Comparison of ENCODE assay signal across 8 cellular contexts in genomic region chr7:68321076-68321639, GRCh38.
A peak's percentile ranks its signal among the peaks of the same experiment; 100 is the strongest.
DNase-seq lines count a peak whose midpoint lies in the region; TF ChIP-seq lines count a peak whose summit lies in the region.
"Had no signal": no experiment of that assay in that cellular context is flagged by ENCODE, and none has a peak within 500 bp of the region (broad histone marks: within the 10 kb centered on the region; RNA-seq: fewer than 3 reads in every experiment).

No MANE protein-coding gene starts in this region.

- H3K9me3 Mint-ChIP-seq in activated CD4-positive, alpha-beta T cell treated with anti-CD3 and anti-CD28 coated beads, Interleukin-2, amount 10 ng/mL, durations not matched to agents 7 days and 5 days, result peaks cover 8% of the 10 kb centered on the region
- H3K9me3 Mint-ChIP-seq in activated naive CD8-positive, alpha-beta T cell treated with anti-CD3 and anti-CD28 coated beads for 36 hours, result peaks cover 6% of the 10 kb centered on the region

- no peaks in the 10 kb centered on the region for H3K27me3 Mint-ChIP-seq in activated CD4-positive, alpha-beta T cell treated with anti-CD3 and anti-CD28 coated beads, Interleukin-2, amount 10 ng/mL, durations not matched to agents 7 days and 5 days
- H3K27me3 Mint-ChIP-seq in activated naive CD8-positive, alpha-beta T cell treated with anti-CD3 and anti-CD28 coated beads for 36 hours, result no peaks in the 10 kb centered on the region

- H3K4me3 ChIP-seq in thyroid gland (replicated peaks in 1 of 3) (no peak overlapping the region), colonic mucosa (no peak overlapping the region)

- H3K27ac Mint-ChIP-seq in activated CD4-positive, alpha-beta T cell treated with anti-CD3 and anti-CD28 coated beads, Interleukin-2, amount 10 ng/mL, durations not matched to agents 7 days and 5 days, result no peak overlapping the region
- H3K27ac Mint-ChIP-seq in activated naive CD8-positive, alpha-beta T cell treated with anti-CD3 and anti-CD28 coated beads for 36 hours, result no peak overlapping the region
- H3K27ac Mint-ChIP-seq: activated T-cell treated with anti-CD3 and anti-CD28 coated beads, Interleukin-2, amount 50 U/mL, for 72 hours had no signal

- H3K9me3 ChIP-seq in thyroid gland (no peaks in the 10 kb centered on the region), colonic mucosa (no peaks in the 10 kb centered on the region)

- H3K4me1 Mint-ChIP-seq in activated CD4-positive, alpha-beta T cell treated with anti-CD3 and anti-CD28 coated beads, Interleukin-2, amount 10 ng/mL, durations not matched to agents 7 days and 5 days, result no peaks in the 10 kb centered on the region
- H3K4me1 Mint-ChIP-seq in activated naive CD8-positive, alpha-beta T cell treated with anti-CD3 and anti-CD28 coated beads for 36 hours, result no peaks in the 10 kb centered on the region

- CTCF ChIA-PET in activated CD4-positive, alpha-beta T cell treated with anti-CD3 and anti-CD28 coated beads, Interleukin-2, amount 10 ng/mL, durations not matched to agents 7 days and 5 days (lab: Charles Lee), result no interaction called here

- no peak overlapping the region for H3K4me3 Mint-ChIP-seq in activated CD4-positive, alpha-beta T cell treated with anti-CD3 and anti-CD28 coated beads, Interleukin-2, amount 10 ng/mL, durations not matched to agents 7 days and 5 days
- no peak overlapping the region for H3K4me3 Mint-ChIP-seq in activated naive CD8-positive, alpha-beta T cell treated with anti-CD3 and anti-CD28 coated beads for 36 hours
- H3K4me3 Mint-ChIP-seq: activated T-cell treated with anti-CD3 and anti-CD28 coated beads, Interleukin-2, amount 50 U/mL, for 72 hours had no signal

- H3K4me1 ChIP-seq in thyroid gland (peaks cover 16 to 36% of the 10 kb centered on the region in 2 donors), colonic mucosa (no peaks in the 10 kb centered on the region)

- no peaks in the 10 kb centered on the region for H3K27me3 ChIP-seq in thyroid gland
- no peaks in the 10 kb centered on the region for H3K27me3 ChIP-seq in colonic mucosa

- POLR2A ChIA-PET in activated CD4-positive, alpha-beta T cell treated with anti-CD3 and anti-CD28 coated beads, Interleukin-2, amount 10 ng/mL, durations not matched to agents 7 days and 5 days (lab: Charles Lee), result no interaction called here

- no peak for TF ChIP-seq POLR2A in thyroid gland (IDR thresholded peaks at IDR 0.05)

- no peaks in the 10 kb centered on the region for H3K36me3 Mint-ChIP-seq in activated CD4-positive, alpha-beta T cell treated with anti-CD3 and anti-CD28 coated beads, Interleukin-2, amount 10 ng/mL, durations not matched to agents 7 days and 5 days (ENCODE audit: low read depth)
- H3K36me3 Mint-ChIP-seq in activated naive CD8-positive, alpha-beta T cell treated with anti-CD3 and anti-CD28 coated beads for 36 hours, result no peaks in the 10 kb centered on the region

- H3K9ac ChIP-seq in colonic mucosa (ENCODE audit: low read depth in 2 of 2, low read length in 2 of 2), result no peak overlapping the region

- DNase-seq in NCI-H146 treated with DMSO at 0.1 percent for 48 hours (lab: John Stamatoyannopoulos, UW; ENCODE audit: unreplicated experiment), result peak; percentile 95
- peak; percentile 85 for DNase-seq in SHP77 treated with DMSO at 0.1 percent for 48 hours (lab: John Stamatoyannopoulos, UW)
- DNase-seq in inferior parietal cortex (ENCODE audit: extremely low spot score), result peak; percentile 32
- DNase-seq in thyroid gland, result peak; percentile 86 to 87
- no peak for DNase-seq in colonic mucosa
- DNase-seq in activated CD4-positive, alpha-beta T cell treated with anti-CD3 and anti-CD28 coated beads, Interleukin-2, amount 10 ng/mL, durations not matched to agents 7 days and 5 days, result no peak
- no peak for DNase-seq in activated naive CD8-positive, alpha-beta T cell treated with anti-CD3 and anti-CD28 coated beads for 36 hours
- DNase-seq: activated T-cell treated with anti-CD3 and anti-CD28 coated beads, Interleukin-2, amount 50 U/mL, for 72 hours had no signal

- WGBS in thyroid gland, 2 donors, result 1 to 8% methylated on average over 4 of the region's 4 CpGs

- peak overlapping the region; percentile 52 to 53 (median 52) for H3K27ac ChIP-seq in thyroid gland
- H3K27ac ChIP-seq in colonic mucosa, result no peak overlapping the region

- TF ChIP-seq CTCF in thyroid gland (IDR thresholded peaks at IDR 0.05), result no peak
- no peak for TF ChIP-seq CTCF in colonic mucosa (IDR thresholded peaks at IDR 0.05)

- H3K36me3 ChIP-seq in thyroid gland, result no peaks in the 10 kb centered on the region
- H3K36me3 ChIP-seq in colonic mucosa, result no peaks in the 10 kb centered on the region

- intact Hi-C loops in thyroid gland (cut with DNase I) (no loop called here), colonic mucosa (cut with DNase I) (no loop called here)

Comparison
In these comparisons a context has a peak if more than half of its experiments do, and no peak if none do; other contexts are left out.
1. DNase-seq: peak in NCI-H146 treated with DMSO at 0.1 percent for 48 hours (single experiment), SHP77 treated with DMSO at 0.1 percent for 48 hours (single experiment), inferior parietal cortex (single experiment) and thyroid gland (2 of 2); none in colonic mucosa (single experiment), activated CD4-positive, alpha-beta T cell treated with anti-CD3 and anti-CD28 coated beads, Interleukin-2, amount 10 ng/mL, durations not matched to agents 7 days and 5 days (single experiment) and activated naive CD8-positive, alpha-beta T cell treated with anti-CD3 and anti-CD28 coated beads for 36 hours (single experiment).